15 cellular contexts compared by ENCODE assay signal in genomic region chr12:92541024-92541423, GRCh38.
A peak's percentile ranks its signal among the peaks of the same experiment; 100 is the strongest.
DNase-seq lines count a peak whose midpoint lies in the region; ATAC-seq, FAIRE-seq and TF ChIP-seq lines count a peak whose summit lies in the region.
"Had no signal": no experiment of that assay in that cellular context is flagged by ENCODE, and none has a peak within 500 bp of the region (broad histone marks: within the 10 kb centered on the region; RNA-seq: fewer than 3 reads in every experiment).

No MANE protein-coding gene starts in this region.

- CTCF ChIA-PET in activated B cell treated with CpG ODN at 0.5 μM for 24 hours (lab: Charles Lee): interaction anchor here (1.0 to 2.0 kb wide), 4 partner anchors 22 to 36 kb away, joined by 3 to 7 read pairs (median 6); no protein-coding TSS in a partner anchor

- H3F3A ChIP-seq in neural progenitor cell (ENCODE audit: low read depth): no peaks in the 10 kb centered on the region

- DNase-seq in NOMO-1 (lab: John Stamatoyannopoulos, UW; ENCODE audit: unreplicated experiment in 2 of 2): peak; percentile 2 to 24
- DNase-seq in NOMO-1 treated with dmso at 0.1 percent for 144 hours (lab: John Stamatoyannopoulos, UW; ENCODE audit: unreplicated experiment): no peak
- DNase-seq in GM12891 (ENCODE audit: insufficient read length, low spot score): no peak
- DNase-seq in activated B cell treated with CpG ODN at 0.5 μM for 24 hours: no peak
- no peak for DNase-seq in neural progenitor cell (ENCODE audit: low spot score)
- no peak for DNase-seq in ovary
- DNase-seq: effector CD8-positive, alpha-beta T cell; foreskin melanocyte; naive thymus-derived CD8-positive, alpha-beta T cell had no signal

- H3K27me3 ChIP-seq in neural progenitor cell (no peaks in the 10 kb centered on the region), ovary (no peaks in the 10 kb centered on the region)
- H3K27me3 ChIP-seq: upper lobe of left lung had no signal

- TF ChIP-seq POLR2A in GM12891 (IDR thresholded peaks at IDR 0.05; ENCODE audit: low read depth, low read length): no peak
- TF ChIP-seq POLR2A in ovary (IDR thresholded peaks at IDR 0.05): no peak

- H3K27me3 Mint-ChIP-seq in activated B cell treated with CpG ODN at 0.5 μM for 24 hours: no peaks in the 10 kb centered on the region
- H3K27me3 Mint-ChIP-seq in neural progenitor cell (ENCODE audit: insufficient read depth, low read depth): peaks cover 3% of the 10 kb centered on the region
- H3K27me3 Mint-ChIP-seq: naive thymus-derived CD8-positive, alpha-beta T cell had no signal

- H3K9me3 Mint-ChIP-seq in activated B cell treated with CpG ODN at 0.5 μM for 24 hours: no peaks in the 10 kb centered on the region
- no peaks in the 10 kb centered on the region for H3K9me3 Mint-ChIP-seq in neural progenitor cell

- peaks cover 72% of the 10 kb centered on the region for H3K4me1 Mint-ChIP-seq in activated B cell treated with CpG ODN at 0.5 μM for 24 hours
- peaks cover 54% of the 10 kb centered on the region for H3K4me1 Mint-ChIP-seq in neural progenitor cell

- H3K27ac ChIP-seq in neural progenitor cell (no peak overlapping the region), ovary (no peak overlapping the region)

- H3K36me3 Mint-ChIP-seq in activated B cell treated with CpG ODN at 0.5 μM for 24 hours (ENCODE audit: low read depth) (no peaks in the 10 kb centered on the region), neural progenitor cell (no peaks in the 10 kb centered on the region)
- H3K36me3 Mint-ChIP-seq: naive thymus-derived CD8-positive, alpha-beta T cell had no signal

- ATAC-seq in activated B cell treated with CpG ODN at 0.5 μM for 24 hours (ENCODE audit: low read depth) (no peak), HG02623 (IDR thresholded peaks at IDR 0.05; ENCODE audit: unreplicated experiment) (no peak)
- no peak for ATAC-seq in activated CD4-positive, CD25-positive, alpha-beta regulatory T cell treated with anti-CD3 and anti-CD28 coated beads, Interleukin-2, amount 50 U/mL, for 24 hours
- ATAC-seq: naive thymus-derived CD8-positive, alpha-beta T cell had no signal

- TF ChIP-seq EP300 in ovary (IDR thresholded peaks at IDR 0.05): no peak

- POLR2A ChIA-PET in activated B cell treated with CpG ODN at 0.5 μM for 24 hours (lab: Charles Lee): interaction anchor here (0.7 to 2.7 kb wide), 13 partner anchors 11 to 396 kb away, joined by 3 to 15 read pairs (median 4); partner anchors contain the start of gene BTG1

- no peak overlapping the region for H2AFZ ChIP-seq in neural progenitor cell (replicated peaks)

- FAIRE-seq in GM12891 (lab: Jason Lieb, UNC): no peak
- FAIRE-seq: A549, astrocyte, H54 had no signal

- no peaks in the 10 kb centered on the region for H3K36me3 ChIP-seq in neural progenitor cell
- H3K36me3 ChIP-seq in ovary: no peaks in the 10 kb centered on the region
- H3K36me3 ChIP-seq: upper lobe of left lung had no signal

- no peak overlapping the region for H3K9ac ChIP-seq in neural progenitor cell

- no peak overlapping the region for H3K4me3 Mint-ChIP-seq in activated B cell treated with CpG ODN at 0.5 μM for 24 hours
- peak overlapping the region; percentile 13 for H3K4me3 Mint-ChIP-seq in neural progenitor cell

- H3K79me2 ChIP-seq in neural progenitor cell (ENCODE audit: low read depth): no peaks in the 10 kb centered on the region

- intact Hi-C loops in activated B cell treated with CpG ODN at 0.5 μM for 24 hours (cut with micrococcal nuclease): loop anchor here (2.0 kb wide), 1 partner anchor 16 kb away; no protein-coding TSS in a partner anchor
- intact Hi-C loops in ovary (cut with DNase I): loop anchor here in 1 of 4 donors (5.0 kb wide), 1 partner anchor 34 kb away; no protein-coding TSS in a partner anchor

- H3K4me2 ChIP-seq in neural progenitor cell: peak overlapping the region; percentile 8
- H3K4me2 ChIP-seq: A549 had no signal

- H3K4me3 ChIP-seq in neural progenitor cell: no peak overlapping the region
- H3K4me3 ChIP-seq in ovary: no peak overlapping the region
- H3K4me3 ChIP-seq: A549, upper lobe of left lung had no signal

- 93 to 96% (median 95%) methylated on average over 2 of the region's 2 CpGs for WGBS in ovary, 3 donors

- TF ChIP-seq CTCF in activated B cell treated with CpG ODN at 0.5 μM for 24 hours (IDR thresholded peaks at IDR 0.05): no peak
- TF ChIP-seq CTCF in neural progenitor cell (IDR thresholded peaks at IDR 0.05): no peak
- TF ChIP-seq CTCF in ovary (IDR thresholded peaks at IDR 0.05): no peak

- no peaks in the 10 kb centered on the region for H4K20me1 ChIP-seq in neural progenitor cell (ENCODE audit: low read depth)

- H3K27ac Mint-ChIP-seq in activated B cell treated with CpG ODN at 0.5 μM for 24 hours (peak overlapping the region; percentile 97), neural progenitor cell (peak overlapping the region; percentile 74)

- no peaks in the 10 kb centered on the region for H3K9me3 ChIP-seq in neural progenitor cell (ENCODE audit: low read depth)
- no peaks in the 10 kb centered on the region for H3K9me3 ChIP-seq in ovary
- H3K9me3 ChIP-seq: A549, upper lobe of left lung had no signal

- H3K4me1 ChIP-seq in neural progenitor cell: peaks cover 21% of the 10 kb centered on the region
- peaks cover 18% of the 10 kb centered on the region for H3K4me1 ChIP-seq in ovary (ENCODE audit: insufficient read depth)

TF ChIP-seq in GM12891, 5 proteins besides CTCF, POLR2A, EP300 and RAD21:
- TF ChIP-seq SPI1 (IDR thresholded peaks at IDR 0.05; ENCODE audit: low read depth, low read length) (peak; percentile 61), TAF1 (IDR thresholded peaks at IDR 0.05; ENCODE audit: low read depth, low read length) (no peak)
TF ChIP-seq in GM12891: peak in this region for 1.

Comparison
In these comparisons a context has a peak if more than half of its experiments do, and no peak if none do; other contexts are left out.
1. DNase-seq: peak in NOMO-1 (2 of 2); none in NOMO-1 treated with dmso at 0.1 percent for 144 hours (single experiment), GM12891 (single experiment), activated B cell treated with CpG ODN at 0.5 μM for 24 hours (single experiment), neural progenitor cell (single experiment) and ovary (0 of 5).